ENCODE assay signal across 8 cellular contexts in the genomic region with DNA sequence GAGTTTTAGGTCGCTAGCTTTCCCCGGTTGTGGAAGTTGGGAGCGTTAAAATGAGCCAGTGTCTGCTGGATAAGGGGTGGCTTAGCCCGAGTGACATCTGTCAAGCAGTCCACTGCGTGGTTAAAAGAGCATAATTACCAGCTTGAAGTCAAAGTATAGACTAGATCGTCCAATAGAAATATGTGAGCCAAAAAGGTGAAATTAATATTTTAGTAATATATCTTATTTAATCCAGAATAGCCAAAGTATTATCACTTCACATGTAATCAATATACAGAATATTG. TPM values are rescaled to one million over a fixed set of nuclear protein-coding genes. Genes with fewer than 3 reads are reported as not detected.
DNase-seq lines count a peak whose midpoint lies in the region; ATAC-seq and TF ChIP-seq lines count a peak whose summit lies in the region.

No MANE protein-coding gene starts in this region.

- H3K36me3 ChIP-seq in HUES48 (ENCODE audit: control insufficient read depth, insufficient read depth, low read length), result no peaks in the 10 kb centered on the region

- no peaks in the 10 kb centered on the region for H3K9me3 ChIP-seq in HUES48 (ENCODE audit: control insufficient read depth, insufficient read depth, low read length)

- H3K4me1 Mint-ChIP-seq in chondrocyte (ENCODE audit: low read depth) (peaks cover 20% of the 10 kb centered on the region), naive B cell (peaks cover 12 to 35% (median 14%) of the 10 kb centered on the region in 3 donors)

- peak overlapping the region; percentile 94 for H3K4me3 ChIP-seq in GM08714 (ENCODE audit: low read length)
- peak overlapping the region; percentile 89 for H3K4me3 ChIP-seq in HUES48 (ENCODE audit: low read depth, low read length)

- H3K4me1 ChIP-seq in HUES48 (ENCODE audit: control insufficient read depth, insufficient read depth, low read length), result 0 out of 2 replicates have a peak, but pooled peaks cover 3% of the 10 kb centered on the region

- H3K4me3 Mint-ChIP-seq in chondrocyte (ENCODE audit: unreplicated experiment) (peak overlapping the region; percentile 99), naive B cell (peak overlapping the region; percentile 94 to 99 (median 98))

- H3K36me3 Mint-ChIP-seq in chondrocyte (ENCODE audit: low read depth), result no peaks in the 10 kb centered on the region
- H3K36me3 Mint-ChIP-seq in naive B cell, result no peaks in the 10 kb centered on the region

- TF ChIP-seq CTCF in chondrocyte (IDR thresholded peaks at IDR 0.05), result no peak

- H3K9me3 Mint-ChIP-seq in chondrocyte (ENCODE audit: low read depth) (no peaks in the 10 kb centered on the region), naive B cell (no peaks in the 10 kb centered on the region)

- H3K27ac Mint-ChIP-seq in chondrocyte (ENCODE audit: unreplicated experiment), result peak overlapping the region; percentile 93
- peak overlapping the region; percentile 63 to 98 (median 97) for H3K27ac Mint-ChIP-seq in naive B cell

- DNase-seq in chondrocyte (ENCODE audit: low spot score) (no peak), naive B cell (no peak), GM19238 (ENCODE audit: insufficient read length, low spot score) (no peak), ecto neural progenitor cell (ENCODE audit: low spot score) (no peak), SK-N-DZ (ENCODE audit: low spot score) (no peak), retina (no peak)

- no peaks in the 10 kb centered on the region for H3K27me3 Mint-ChIP-seq in chondrocyte (ENCODE audit: low read depth)
- H3K27me3 Mint-ChIP-seq in naive B cell, result no peaks in the 10 kb centered on the region

- H3K9ac ChIP-seq in HUES48 (ENCODE audit: low read depth, low read length), result no peak overlapping the region

- H3K27me3 ChIP-seq in HUES48 (ENCODE audit: control insufficient read depth, insufficient read depth, low read length), result no peaks in the 10 kb centered on the region

- ATAC-seq in naive B cell (ENCODE audit: low read depth in 2 of 2), result no peak

- H3K27ac ChIP-seq in HUES48 (ENCODE audit: low read depth, low read length), result no peak overlapping the region

RNA-seq across cellular contexts. Expression of gene COMMD1, which starts 0.7 kb away (rescaled TPM):
- 36.7 to 43.1 TPM (median 37.0 TPM) in 3 replicates for total RNA-seq in chondrocyte
- polyA plus RNA-seq in naive B cell (ENCODE audit: low read depth in 6 of 6), result 10 to 100 TPM; 49.3 to 66.0 (median 59.3) TPM
- polyA plus RNA-seq in SK-N-DZ (2014; cell fraction: cytosol; rRNA removed), result 38.0 and 38.1 TPM in 2 replicates
- 21.8 and 26.3 TPM in 2 replicates for polyA plus RNA-seq in SK-N-DZ (2014; cell fraction: nucleus; rRNA removed)

RNA-seq across cellular contexts. Expression of gene CCT4, which starts 17.7 kb away (rescaled TPM):
- total RNA-seq in chondrocyte, result 109 to 121 TPM (median 118 TPM) in 3 replicates
- 100 to 1,000 TPM in 5 of 6 donors, 10 to 100 TPM in 1; 89.8 to 142 (median 115) TPM for polyA plus RNA-seq in naive B cell (ENCODE audit: low read depth in 6 of 6)
- 341 and 359 TPM in 2 replicates for polyA plus RNA-seq in SK-N-DZ (2014; cell fraction: cytosol; rRNA removed)
- 123 and 146 TPM in 2 replicates for polyA plus RNA-seq in SK-N-DZ (2014; cell fraction: nucleus; rRNA removed)

RNA-seq across cellular contexts. Expression of gene FAM161A, which starts 52.3 kb away (rescaled TPM):
- 2.9 to 3.6 TPM (median 3.5 TPM) in 3 replicates for total RNA-seq in chondrocyte
- polyA plus RNA-seq in naive B cell (ENCODE audit: low read depth in 6 of 6), result 1 to 10 TPM in 5 of 6 donors, under 1 TPM in 1; 0.95 to 1.9 (median 1.7) TPM
- polyA plus RNA-seq in SK-N-DZ (2014; cell fraction: cytosol; rRNA removed), result 7.6 and 8.3 TPM in 2 replicates
- polyA plus RNA-seq in SK-N-DZ (2014; cell fraction: nucleus; rRNA removed), result 31.7 and 74.9 TPM in 2 replicates
